ENCODE assay signal across 7 cellular contexts in genomic region chr14:106661561-106661960, GRCh38.
DNase-seq lines count a peak whose midpoint lies in the region; ATAC-seq and TF ChIP-seq lines count a peak whose summit lies in the region.
"Not testable (repeated sequence)": the region's sequence is repeated elsewhere in the genome, so short reads cannot be mapped to it uniquely, and the experiment has no call there.

No MANE protein-coding gene starts in this region.

- not testable (repeated sequence) for H3K4me3 Mint-ChIP-seq in T-cell; activated T-cell treated with anti-CD3 and anti-CD28 coated beads, Interleukin-2, amount 50 U/mL, for 4 hours

- ATAC-seq in T-cell (replicated peaks in 1 of 4) = peak; percentile 44 to 79 (median 68)
- peak; percentile 71 for ATAC-seq in activated T-cell treated with anti-CD3 and anti-CD28 coated beads, Interleukin-2, amount 50 U/mL, for 4 hours

- CTCF ChIA-PET in T-cell (lab: Charles Lee) = interaction anchor here in 1 of 2 donors (1.0 to 2.3 kb wide), 3 partner anchors 13 to 27 kb away, joined by 3 to 6 read pairs (median 3); no protein-coding TSS in a partner anchor

- H3K27ac Mint-ChIP-seq in T-cell = peak overlapping the region in 1 of 2 donors; percentile 56

- not testable (repeated sequence) for H3K36me3 Mint-ChIP-seq in T-cell; activated T-cell treated with anti-CD3 and anti-CD28 coated beads, Interleukin-2, amount 50 U/mL, for 4 hours (ENCODE audit: insufficient read depth)

- not testable (repeated sequence) for H3K27me3 Mint-ChIP-seq in T-cell; activated T-cell treated with anti-CD3 and anti-CD28 coated beads, Interleukin-2, amount 50 U/mL, for 4 hours (ENCODE audit: low read depth)

- not testable (repeated sequence) for H3K4me3 ChIP-seq in Jurkat, Clone E6-1 (ENCODE audit: low read length); epithelial cell of proximal tubule (ENCODE audit: low read depth, low read length)

- H3K9me3 Mint-ChIP-seq in T-cell; activated T-cell treated with anti-CD3 and anti-CD28 coated beads, Interleukin-2, amount 50 U/mL, for 4 hours: not testable (repeated sequence)

- peak; percentile 85 for DNase-seq in Jurkat, Clone E6-1 (ENCODE audit: low read depth, low spot score)
- peak; percentile 9 for DNase-seq in NCI-H345 treated with DMSO at 0.1 percent for 48 hours (lab: John Stamatoyannopoulos, UW; ENCODE audit: unreplicated experiment)
- DNase-seq in T-cell = peak in 33 of 34 experiments; percentile 18 to 65 (median 39)
- DNase-seq in activated T-cell treated with anti-CD3 and anti-CD28 coated beads, Interleukin-2, amount 50 U/mL, for 4 hours = peak; percentile 48
- not testable (repeated sequence) for DNase-seq in epithelial cell of proximal tubule (ENCODE audit: low read depth)
- DNase-seq in putamen (ENCODE audit: low spot score) = peak; percentile 1

- TF ChIP-seq CTCF in GM12874 (IDR thresholded peaks at IDR 0.05; ENCODE audit: insufficient read depth, low read depth, low read length) (peak; percentile 61), epithelial cell of proximal tubule (conservative IDR thresholded peaks at IDR 0.05; ENCODE audit: low read depth, low read length) (peak; percentile 14)

- peaks cover 31 to 46% (median 40%) of the 10 kb centered on the region in 3 donors for H3K4me1 Mint-ChIP-seq in T-cell
- H3K4me1 Mint-ChIP-seq in activated T-cell treated with anti-CD3 and anti-CD28 coated beads, Interleukin-2, amount 50 U/mL, for 4 hours (ENCODE audit: low read depth) = peaks cover 31% of the 10 kb centered on the region

- POLR2A ChIA-PET in T-cell (lab: Charles Lee) = not testable (repeated sequence)
